In genomic region chr18:54423831-54424230, GRCh38 we compare ENCODE assay signal across 36 cellular contexts.
"Had no signal": no experiment of that assay in that cellular context is flagged by ENCODE, and none has a peak within 500 bp of the region (broad histone marks: within the 10 kb centered on the region; RNA-seq: fewer than 3 reads in every experiment).

No MANE protein-coding gene starts in this region.

- H3K4me3 Mint-ChIP-seq: activated CD4-positive, alpha-beta memory T cell treated with anti-CD3 and anti-CD28 coated beads, Interleukin-2, amount 10 ng/mL, durations not matched to agents 7 days and 5 days; activated CD8-positive, alpha-beta memory T cell treated with anti-CD3 and anti-CD28 coated beads, Interleukin-2, amount 10 ng/mL, durations not matched to agents 7 days and 5 days; activated naive CD8-positive, alpha-beta T cell treated with anti-CD3 and anti-CD28 coated beads for 36 hours; activated T-helper 17 cell treated with anti-CD3 and anti-CD28 coated beads, Interleukin-2, amount 50 U/mL, for 72 hours; T-cell; T-helper 17 cell had no signal

- H3K27me3 ChIP-seq: brain microvascular endothelial cell had no signal

- H3K27ac Mint-ChIP-seq: activated CD4-positive, alpha-beta memory T cell treated with anti-CD3 and anti-CD28 coated beads, Interleukin-2, amount 10 ng/mL, durations not matched to agents 7 days and 5 days; activated CD8-positive, alpha-beta memory T cell treated with anti-CD3 and anti-CD28 coated beads, Interleukin-2, amount 10 ng/mL, durations not matched to agents 7 days and 5 days; activated naive CD8-positive, alpha-beta T cell treated with anti-CD3 and anti-CD28 coated beads for 36 hours; activated T-helper 17 cell treated with anti-CD3 and anti-CD28 coated beads, Interleukin-2, amount 50 U/mL, for 72 hours; T-cell; T-helper 17 cell had no signal

- H3K4me2 ChIP-seq: SK-N-SH had no signal

- H3K36me3 ChIP-seq: brain microvascular endothelial cell, SJSA1, WERI-Rb-1 had no signal

- DNase-seq: activated CD4-positive, alpha-beta memory T cell treated with anti-CD3 and anti-CD28 coated beads, Interleukin-2, amount 10 ng/mL, durations not matched to agents 7 days and 5 days; activated CD4-positive, alpha-beta T cell treated with anti-CD3 and anti-CD28 coated beads for 1 hour; activated CD4-positive, alpha-beta T cell treated with anti-CD3 and anti-CD28 coated beads for 48 hours; activated CD4-positive, CD25-positive, alpha-beta regulatory T cell; activated CD8-positive, alpha-beta memory T cell treated with anti-CD3 and anti-CD28 coated beads for 24 hours; activated CD8-positive, alpha-beta memory T cell treated with anti-CD3 and anti-CD28 coated beads, Interleukin-2, amount 10 ng/mL, durations not matched to agents 7 days and 5 days; activated CD8-positive, alpha-beta memory T cell treated with anti-CD3 and anti-CD28 coated beads, Interleukin-2, amount 50 U/mL, for 48 hours; activated effector memory CD4-positive, alpha-beta T cell treated with anti-CD3 and anti-CD28 coated beads, Interleukin-2, amount 50 U/mL, for 16 hours; activated naive CD4-positive, alpha-beta T cell; activated naive CD4-positive, alpha-beta T cell treated with anti-CD3 and anti-CD28 coated beads, Interleukin-2, amount 50 U/mL, for 16 hours; activated naive CD8-positive, alpha-beta T cell treated with anti-CD3 and anti-CD28 coated beads for 36 hours; activated T-cell treated with anti-CD3 and anti-CD28 coated beads, Interleukin-2, amount 50 U/mL, for 48 hours; amniotic stem cell; aorta; brain microvascular endothelial cell; central memory CD4-positive, alpha-beta T cell; NCI-H1092 treated with DMSO at 0.1 percent for 48 hours; NCI-H1417; NCI-H146; NCI-H187; NCI-H2029 treated with DMSO at 0.1 percent for 48 hours; NCI-H2171 treated with DMSO at 0.1 percent for 48 hours; NCI-H2227 treated with DMSO at 0.1 percent for 48 hours; NCI-H446; NCI-H510A treated with DMSO at 0.1 percent for 48 hours; NCI-H69; NCI-H82; SHP77; SK-N-SH; T-cell; T-helper 17 cell; WERI-Rb-1 had no signal

- ATAC-seq: activated CD8-positive, alpha-beta memory T cell treated with anti-CD3 and anti-CD28 coated beads, Interleukin-2, amount 10 ng/mL, durations not matched to agents 7 days and 5 days; activated T-helper 17 cell treated with anti-CD3 and anti-CD28 coated beads, Interleukin-2, amount 50 U/mL, for 72 hours; K562; Panc1; T-cell; T-helper 17 cell had no signal

- H3K4me1 Mint-ChIP-seq: activated CD4-positive, alpha-beta memory T cell treated with anti-CD3 and anti-CD28 coated beads, Interleukin-2, amount 10 ng/mL, durations not matched to agents 7 days and 5 days; activated CD8-positive, alpha-beta memory T cell treated with anti-CD3 and anti-CD28 coated beads, Interleukin-2, amount 10 ng/mL, durations not matched to agents 7 days and 5 days; activated naive CD8-positive, alpha-beta T cell treated with anti-CD3 and anti-CD28 coated beads for 36 hours; activated T-helper 17 cell treated with anti-CD3 and anti-CD28 coated beads, Interleukin-2, amount 50 U/mL, for 72 hours; T-cell had no signal

- H3K27ac ChIP-seq: brain microvascular endothelial cell, SJSA1, WERI-Rb-1 had no signal

- H3K9me3 ChIP-seq: SJSA1, SK-N-SH had no signal

- H3K4me3 ChIP-seq: K562, SJSA1 had no signal

- H3K9me2 ChIP-seq: SK-N-SH had no signal

- H3K4me1 ChIP-seq: SJSA1 had no signal

- H3K36me3 Mint-ChIP-seq: activated CD8-positive, alpha-beta memory T cell treated with anti-CD3 and anti-CD28 coated beads, Interleukin-2, amount 10 ng/mL, durations not matched to agents 7 days and 5 days; activated naive CD8-positive, alpha-beta T cell treated with anti-CD3 and anti-CD28 coated beads for 36 hours; T-cell had no signal

- H3K9me3 Mint-ChIP-seq: activated CD4-positive, alpha-beta memory T cell treated with anti-CD3 and anti-CD28 coated beads, Interleukin-2, amount 10 ng/mL, durations not matched to agents 7 days and 5 days; activated naive CD8-positive, alpha-beta T cell treated with anti-CD3 and anti-CD28 coated beads for 36 hours; activated T-helper 17 cell treated with anti-CD3 and anti-CD28 coated beads, Interleukin-2, amount 50 U/mL, for 72 hours; T-cell had no signal
